19 cellular contexts compared by ENCODE assay signal in genomic region chr2:189147361-189147760, GRCh38. TPM values are rescaled to one million over a fixed set of nuclear protein-coding genes. Genes with fewer than 3 reads are reported as not detected.
DNase-seq lines count a peak whose midpoint lies in the region; ATAC-seq, FAIRE-seq and TF ChIP-seq lines count a peak whose summit lies in the region.
"Had no signal": no experiment of that assay in that cellular context is flagged by ENCODE, and none has a peak within 500 bp of the region (broad histone marks: within the 10 kb centered on the region; RNA-seq: fewer than 3 reads in every experiment).

No MANE protein-coding gene starts in this region.

- no peaks in the 10 kb centered on the region for H3K27me3 Mint-ChIP-seq in astrocyte (ENCODE audit: low read depth, unreplicated experiment)
- H3K27me3 Mint-ChIP-seq: CD4-positive, alpha-beta memory T cell had no signal

- no peak overlapping the region for H3K4me3 Mint-ChIP-seq in astrocyte (ENCODE audit: unreplicated experiment)
- H3K4me3 Mint-ChIP-seq: CD4-positive, alpha-beta memory T cell; H9 had no signal

- H3K9ac ChIP-seq in astrocyte (ENCODE audit: low read length) = no peak overlapping the region
- no peak overlapping the region for H3K9ac ChIP-seq in subcutaneous abdominal adipose tissue (ENCODE audit: low read length in 5 of 5)

- H3K27ac Mint-ChIP-seq in astrocyte (ENCODE audit: unreplicated experiment) = no peak overlapping the region
- H3K27ac Mint-ChIP-seq: CD4-positive, alpha-beta memory T cell; H9 had no signal

- peaks cover 6% of the 10 kb centered on the region for H3K4me1 ChIP-seq in astrocyte (ENCODE audit: insufficient read depth, low read length)
- peaks cover 0 to 49% (median 29%) of the 10 kb centered on the region in 5 donors for H3K4me1 ChIP-seq in subcutaneous abdominal adipose tissue (ENCODE audit: control insufficient read depth in 5 of 5, insufficient read depth in 5 of 5, low read length in 5 of 5)
- H3K4me1 ChIP-seq: Peyer's patch had no signal

- H3K4me2 ChIP-seq in astrocyte (ENCODE audit: low read length) = no peak overlapping the region

- no peak for TF ChIP-seq CTCF in astrocyte (IDR thresholded peaks at IDR 0.05; ENCODE audit: insufficient read depth, low read depth, low read length)

- H3K27me3 ChIP-seq in astrocyte (ENCODE audit: insufficient read depth, low read length) = no peaks in the 10 kb centered on the region
- H3K27me3 ChIP-seq in subcutaneous abdominal adipose tissue (ENCODE audit: control insufficient read depth in 5 of 5, insufficient read depth in 4 of 5, low read length in 5 of 5) = no peaks in the 10 kb centered on the region
- H3K27me3 ChIP-seq: Peyer's patch had no signal

- H2AFZ ChIP-seq in astrocyte (ENCODE audit: low read depth, low read length) = no peak overlapping the region

- H3K27ac ChIP-seq in astrocyte (ENCODE audit: low read depth, low read length) (no peak overlapping the region), subcutaneous abdominal adipose tissue (ENCODE audit: low read depth, low read length) (peak overlapping the region; percentile 90)
- H3K27ac ChIP-seq: HL-60, Peyer's patch had no signal

- no peaks in the 10 kb centered on the region for H3K9me3 Mint-ChIP-seq in astrocyte (ENCODE audit: unreplicated experiment)
- H3K9me3 Mint-ChIP-seq: CD4-positive, alpha-beta memory T cell; H9 had no signal

- ATAC-seq in GM21360 (IDR thresholded peaks at IDR 0.05; ENCODE audit: unreplicated experiment) = no peak
- no peak for ATAC-seq in HG03135 (IDR thresholded peaks at IDR 0.05; ENCODE audit: unreplicated experiment)
- ATAC-seq: Right ventricle myocardium inferior had no signal

- FAIRE-seq in H54 (lab: Jason Lieb, UNC) = peak; percentile 6
- FAIRE-seq in astrocyte (lab: Jason Lieb, UNC) = peak; percentile 65
- FAIRE-seq: HTR-8/SVneo had no signal

- no peak for DNase-seq in H54 (ENCODE audit: insufficient read length, low spot score)
- no peak for DNase-seq in astrocyte (ENCODE audit: low read depth)
- DNase-seq in iris pigment epithelial cell (ENCODE audit: low read depth) = peak; percentile 44
- no peak for DNase-seq in activated naive CD4-positive, alpha-beta T cell (lab: John Stamatoyannopoulos, UW)
- DNase-seq: Calu3; CD4-positive, alpha-beta memory T cell; DMS53; H9; NCI-H1417 treated with DMSO at 0.1 percent for 48 hours; NCI-H2029 treated with DMSO at 0.1 percent for 48 hours; NCI-H510A; NCI-H82; Peyer's patch had no signal

- H3K9me3 ChIP-seq in astrocyte (ENCODE audit: insufficient read depth, low read depth, low read length) (no peaks in the 10 kb centered on the region), subcutaneous abdominal adipose tissue (ENCODE audit: control insufficient read depth in 5 of 5, low read length in 5 of 5) (no peaks in the 10 kb centered on the region)
- H3K9me3 ChIP-seq: Peyer's patch had no signal

- H3K4me3 ChIP-seq in astrocyte (ENCODE audit: insufficient read depth, low read depth, low read length) (no peak overlapping the region), subcutaneous abdominal adipose tissue (ENCODE audit: low read depth in 1 of 5, low read length in 5 of 5) (no peak overlapping the region)
- H3K4me3 ChIP-seq: Peyer's patch had no signal

- peaks cover 99% of the 10 kb centered on the region for H3K79me2 ChIP-seq in astrocyte (ENCODE audit: insufficient read depth, low read length)

- H3K36me3 Mint-ChIP-seq in astrocyte (ENCODE audit: low read depth, unreplicated experiment) = peaks cover 3% of the 10 kb centered on the region
- H3K36me3 Mint-ChIP-seq: CD4-positive, alpha-beta memory T cell had no signal

- H3K36me3 ChIP-seq in astrocyte (ENCODE audit: insufficient read depth, low read length) (peaks cover 5% of the 10 kb centered on the region), subcutaneous abdominal adipose tissue (ENCODE audit: control insufficient read depth in 5 of 5, insufficient read depth in 5 of 5, low read length in 5 of 5) (no peaks in the 10 kb centered on the region)
- H3K36me3 ChIP-seq: Peyer's patch had no signal

- TF ChIP-seq POLR2A in H54 (IDR thresholded peaks at IDR 0.05; ENCODE audit: low read depth, low read length) = no peak

- H4K20me1 ChIP-seq in astrocyte (ENCODE audit: insufficient read depth, low read length) = peaks cover 57% of the 10 kb centered on the region

- peaks cover 45% of the 10 kb centered on the region for H3K4me1 Mint-ChIP-seq in astrocyte (ENCODE audit: low read depth, unreplicated experiment)
- H3K4me1 Mint-ChIP-seq: CD4-positive, alpha-beta memory T cell had no signal

RNA-seq across cellular contexts. Expression of gene COL5A2, which starts 32.2 kb away (rescaled TPM):
- 429 and 580 TPM in 2 replicates for total RNA-seq in astrocyte
